In genomic region chr9:78025186-78025585, GRCh38 we compare ENCODE assay signal across 25 cellular contexts. TPM values are rescaled to one million over a fixed set of nuclear protein-coding genes. Genes with fewer than 3 reads are reported as not detected.
DNase-seq lines count a peak whose midpoint lies in the region; ATAC-seq, FAIRE-seq and TF ChIP-seq lines count a peak whose summit lies in the region.
"Had no signal": no experiment of that assay in that cellular context is flagged by ENCODE, and none has a peak within 500 bp of the region (broad histone marks: within the 10 kb centered on the region; RNA-seq: fewer than 3 reads in every experiment).

No MANE protein-coding gene starts in this region.

- H3K4me2 ChIP-seq in GM23338 = peak overlapping the region; percentile 29
- H3K4me2 ChIP-seq in skeletal muscle satellite cell (ENCODE audit: low read length) = peak overlapping the region; percentile 65
- H3K4me2 ChIP-seq: PC-9 had no signal

- TF ChIP-seq CTCF in GM23338 (conservative IDR thresholded peaks at IDR 0.05; ENCODE audit: low read depth in 2 of 2) (no peak), brain (conservative IDR thresholded peaks at IDR 0.05) (no peak), GM10248 (IDR thresholded peaks at IDR 0.05; ENCODE audit: control extremely low read depth, extremely low read depth, low read depth, missing control alignments) (no peak), natural killer cell (IDR thresholded peaks at IDR 0.05) (no peak)

- H3K4me1 ChIP-seq in GM23338 (ENCODE audit: insufficient read depth) = peaks cover 78% of the 10 kb centered on the region
- peaks cover 61% of the 10 kb centered on the region for H3K4me1 ChIP-seq in skeletal muscle satellite cell (ENCODE audit: control insufficient read depth, insufficient read depth, low read length)

- peak overlapping the region; percentile 55; the same call in 1 of the 2 replicates for H3K27ac ChIP-seq in GM23338 (ENCODE audit: low read depth)
- H3K27ac ChIP-seq: cardiac muscle cell, epithelial cell of prostate, PC-9 had no signal

- H3K27me3 ChIP-seq in GM23338 (ENCODE audit: insufficient read depth) (no peaks in the 10 kb centered on the region), skeletal muscle satellite cell (ENCODE audit: control insufficient read depth, insufficient read depth, low read length) (no peaks in the 10 kb centered on the region)
- H3K27me3 ChIP-seq: cardiac muscle cell had no signal

- peaks cover 78% of the 10 kb centered on the region for H3K4me1 Mint-ChIP-seq in GM23338
- peaks cover 95% of the 10 kb centered on the region for H3K4me1 Mint-ChIP-seq in brain
- H3K4me1 Mint-ChIP-seq in natural killer cell = peaks cover 42 to 44% of the 10 kb centered on the region in 2 donors

- CTCF ChIA-PET in GM10248 (lab: Yijun Ruan, JAX) = interaction anchor here (1.6 kb wide), 1 partner anchor 10 kb away, joined by 8 read pairs; no protein-coding TSS in a partner anchor

- peak overlapping the region; percentile 65 for H3K27ac Mint-ChIP-seq in GM23338
- H3K27ac Mint-ChIP-seq in brain = peak overlapping the region in 3 of 5 experiments; percentile 18 to 63 (median 28)
- H3K27ac Mint-ChIP-seq in natural killer cell = no peak overlapping the region
- H3K27ac Mint-ChIP-seq: HFFc6, T-cell had no signal

- FAIRE-seq in islet of Langerhans (lab: Jason Lieb, UNC) = peak; percentile 9
- FAIRE-seq: TTC549 had no signal

- no peaks in the 10 kb centered on the region for H3F3A ChIP-seq in GM23338 (replicated peaks; ENCODE audit: low read depth)

- peaks cover 8% of the 10 kb centered on the region for H4K20me1 ChIP-seq in GM23338 (replicated peaks; ENCODE audit: insufficient read depth)

- H3K36me3 Mint-ChIP-seq in GM23338 (ENCODE audit: low read depth) (no peaks in the 10 kb centered on the region), brain (peaks cover 18% of the 10 kb centered on the region), natural killer cell (no peaks in the 10 kb centered on the region)

- intact Hi-C loops in natural killer cell (cut with micrococcal nuclease) = no loop called here

- no peaks in the 10 kb centered on the region for H3K9me3 ChIP-seq in skeletal muscle satellite cell (replicated peaks; ENCODE audit: low read length)

- DNase-seq in GM23338 (ENCODE audit: low spot score) = no peak
- no peak for DNase-seq in NK-92 (lab: John Stamatoyannopoulos, UW; ENCODE audit: unreplicated experiment)
- DNase-seq in GM10248 (ENCODE audit: extremely low spot score) = no peak
- no peak for DNase-seq in natural killer cell
- no peak for DNase-seq in NCI-H510A treated with DMSO at 0.1 percent for 48 hours (lab: John Stamatoyannopoulos, UW)
- DNase-seq: activated CD8-positive, alpha-beta memory T cell treated with anti-CD3 and anti-CD28 coated beads for 24 hours; activated naive CD4-positive, alpha-beta T cell treated with Interleukin-2 at 50 U/mL for 16 hours; activated T-cell treated with anti-CD3 and anti-CD28 coated beads, Interleukin-2, amount 50 U/mL, for 48 hours; amniotic stem cell; CD4-positive, CD25-positive, alpha-beta regulatory T cell; foreskin fibroblast; HFFc6; hippocampal formation; Karpas-422; NCI-H1092 treated with DMSO at 0.1 percent for 48 hours; NCI-H2029 treated with DMSO at 0.1 percent for 48 hours; NCI-H345; PC-9; T-cell had no signal

- peak overlapping the region; percentile 13; the same call in 1 of the 2 replicates for H3K4me3 ChIP-seq in GM23338
- H3K4me3 ChIP-seq in skeletal muscle satellite cell (ENCODE audit: low read length) = peak overlapping the region; percentile 21
- H3K4me3 ChIP-seq: cardiac muscle cell, PC-9 had no signal

- POLR2A ChIA-PET in GM10248 (lab: Yijun Ruan, JAX) = no interaction called here

- peak overlapping the region; percentile 53 for H3K9ac ChIP-seq in skeletal muscle satellite cell (ENCODE audit: low read depth, low read length)

- no peaks in the 10 kb centered on the region for H3K9me2 ChIP-seq in GM23338 (ENCODE audit: insufficient read depth)

- H3K79me2 ChIP-seq in GM23338 (replicated peaks; ENCODE audit: insufficient read depth) = peaks cover 100% of the 10 kb centered on the region

- H3K27me3 Mint-ChIP-seq in GM23338 (ENCODE audit: insufficient read depth, low read depth, poor library complexity) = no peaks in the 10 kb centered on the region
- peaks cover 1% of the 10 kb centered on the region for H3K27me3 Mint-ChIP-seq in brain
- H3K27me3 Mint-ChIP-seq in natural killer cell (ENCODE audit: low read depth in 2 of 2) = no peaks in the 10 kb centered on the region
- H3K27me3 Mint-ChIP-seq: CD4-positive, CD25-positive, alpha-beta regulatory T cell; T-cell had no signal

- no peak overlapping the region for H2AFZ ChIP-seq in GM23338
- H2AFZ ChIP-seq: PC-9 had no signal

- ATAC-seq in GM23338 = no peak
- ATAC-seq in natural killer cell = no peak
- ATAC-seq: T-cell had no signal

- H3K9me3 Mint-ChIP-seq in GM23338 = no peaks in the 10 kb centered on the region
- H3K9me3 Mint-ChIP-seq in brain = no peaks in the 10 kb centered on the region
- no peaks in the 10 kb centered on the region for H3K9me3 Mint-ChIP-seq in natural killer cell
- H3K9me3 Mint-ChIP-seq: CD4-positive, CD25-positive, alpha-beta regulatory T cell; HFFc6; T-cell had no signal

- H3K36me3 ChIP-seq in GM23338 (ENCODE audit: insufficient read depth) = no peaks in the 10 kb centered on the region
- H3K36me3 ChIP-seq in skeletal muscle satellite cell (ENCODE audit: insufficient read depth, low read length) = no peaks in the 10 kb centered on the region
- H3K36me3 ChIP-seq: cardiac muscle cell had no signal

- H3K4me3 Mint-ChIP-seq in GM23338 (no peak overlapping the region; the same call in 2 of the 3 replicates), brain (peak overlapping the region in 4 of 5 experiments; percentile 33 to 75 (median 62)), natural killer cell (no peak overlapping the region)
- H3K4me3 Mint-ChIP-seq: CD4-positive, CD25-positive, alpha-beta regulatory T cell; HFFc6; T-cell had no signal

TF ChIP-seq in GM23338, 12 proteins besides CTCF, POLR2A, EP300 and RAD21 (continues in another document):
- TF ChIP-seq REST (IDR thresholded peaks at IDR 0.05; ENCODE audit: unreplicated experiment) (no peak), STAT1 (IDR thresholded peaks at IDR 0.05; ENCODE audit: unreplicated experiment) (no peak), ETS1 (IDR thresholded peaks at IDR 0.05) (no peak), EZH2 (IDR thresholded peaks at IDR 0.05; ENCODE audit: low read depth, unreplicated experiment) (no peak), POLR2AphosphoS5 (IDR thresholded peaks at IDR 0.05; ENCODE audit: low read depth) (no peak), EZH2phosphoT487 (IDR thresholded peaks at IDR 0.05; ENCODE audit: unreplicated experiment) (no peak)

RNA-seq across cellular contexts. Expression of gene GNAQ, which starts 6.4 kb away (rescaled TPM):
- total RNA-seq in GM23338 (2014; rRNA removed; shearing (Covaris generic)) = 43.1 and 59.1 TPM in 2 replicates
- polyA plus RNA-seq in GM23338 (2016; fragmentation: Nextera tagmentation; extraction: Ambion mirVana) = 21.1 and 22.3 TPM in 2 replicates
- 32.0 TPM for polyA plus RNA-seq in brain (ENCODE audit: insufficient read depth, low read depth, low replicate concordance)
- 27.7 and 30.2 TPM in 2 replicates for total RNA-seq in skeletal muscle satellite cell (2012; rRNA removed)
- 10 to 100 TPM; 17.8 to 51.6 (median 24.5) TPM for total RNA-seq in natural killer cell

Comparison
In these comparisons a context has a peak if more than half of its experiments do, and no peak if none do; other contexts are left out.
1. H3K27ac Mint-ChIP-seq: peak in GM23338 (single experiment) and brain (3 of 5); none in natural killer cell (0 of 2).
2. H3K4me3 Mint-ChIP-seq: peak in brain (4 of 5); none in GM23338 (single experiment) and natural killer cell (single experiment).